In genomic region chr9:71710856-71711255, GRCh38 we compare ENCODE assay signal across 18 cellular contexts. TPM values are rescaled to one million over a fixed set of nuclear protein-coding genes. Genes with fewer than 3 reads are reported as not detected.
DNase-seq lines count a peak whose midpoint lies in the region; ATAC-seq and TF ChIP-seq lines count a peak whose summit lies in the region.
"Had no signal": no experiment of that assay in that cellular context is flagged by ENCODE, and none has a peak within 500 bp of the region (broad histone marks: within the 10 kb centered on the region; RNA-seq: fewer than 3 reads in every experiment).

No MANE protein-coding gene starts in this region.

- H3K27ac Mint-ChIP-seq in stimulated activated naive CD8-positive, alpha-beta T cell treated with anti-CD3 and anti-CD28 coated beads, Interleukin-15, amount 100 ng/mL, for 72 hours = peak overlapping the region in 1 of 2 donors; percentile 76
- peak overlapping the region; percentile 75 for H3K27ac Mint-ChIP-seq in activated T-helper 1 cell treated with anti-CD3 and anti-CD28 coated beads, Interleukin-12 subunit alpha, Interleukin-12 subunit beta, Interleukin-2, Interleukin-4 antibody, amounts not matched to agents 30 ng/mL and 10 ng/mL and 1 ng/mL, durations not matched to agents 14 hours and 24 hours and 36 hours
- no peak overlapping the region for H3K27ac Mint-ChIP-seq in CD8-positive, alpha-beta T cell

- peak; percentile 42 for ATAC-seq in stimulated activated naive CD8-positive, alpha-beta T cell treated with anti-CD3 and anti-CD28 coated beads, Interleukin-15, Interleukin-2, amounts not matched to agents 100 U/mL and 50 U/mL, for 24 hours
- no peak for ATAC-seq in stimulated activated naive CD8-positive, alpha-beta T cell treated with anti-CD3 and anti-CD28 coated beads, Interleukin-15, amount 100 ng/mL, for 72 hours
- ATAC-seq in foreskin keratinocyte (peak; percentile 58), GM21528 (IDR thresholded peaks at IDR 0.05; ENCODE audit: low FRiP score, unreplicated experiment) (no peak)
- no peak for ATAC-seq in CD8-positive, alpha-beta T cell
- ATAC-seq: GM12878, Right ventricle myocardium inferior had no signal

- H3K4me1 ChIP-seq in foreskin keratinocyte = peaks cover 11% of the 10 kb centered on the region
- no peaks in the 10 kb centered on the region for H3K4me1 ChIP-seq in CD8-positive, alpha-beta T cell (ENCODE audit: insufficient read depth, low read length)
- H3K4me1 ChIP-seq: BLaER1 had no signal

- no peak for DNase-seq in stimulated activated naive CD8-positive, alpha-beta T cell treated with anti-CD3 and anti-CD28 coated beads, Interleukin-15, Interleukin-2, amounts not matched to agents 100 U/mL and 50 U/mL, for 24 hours
- DNase-seq in stimulated activated naive CD8-positive, alpha-beta T cell treated with anti-CD3 and anti-CD28 coated beads, Interleukin-15, amount 100 ng/mL, for 72 hours = no peak
- DNase-seq in activated T-helper 1 cell treated with anti-CD3 and anti-CD28 coated beads, Interleukin-12 subunit alpha, Interleukin-12 subunit beta, Interleukin-2, Interleukin-4 antibody, amounts not matched to agents 30 ng/mL and 10 ng/mL and 1 ng/mL, durations not matched to agents 14 hours and 24 hours and 36 hours (ENCODE audit: low spot score) = no peak
- DNase-seq in foreskin keratinocyte (peak in 1 of 2 donors; percentile 70), posterior cingulate gyrus (no peak)
- DNase-seq in CD8-positive, alpha-beta T cell = no peak
- DNase-seq: CD4-positive, alpha-beta memory T cell; DND-41; H7; Karpas-422; NCI-H187; NCI-H446 treated with DMSO at 0.1 percent for 48 hours; NCI-H526 treated with DMSO at 0.1 percent for 48 hours; OCI-M1 had no signal

- no peak for TF ChIP-seq CTCF in foreskin keratinocyte (conservative IDR thresholded peaks at IDR 0.05)
- TF ChIP-seq CTCF in CD8-positive, alpha-beta T cell (IDR thresholded peaks at IDR 0.05) = no peak

- POLR2A ChIA-PET in CD8-positive, alpha-beta T cell (lab: Charles Lee) = no interaction called here

- intact Hi-C loops in activated T-helper 1 cell treated with anti-CD3 and anti-CD28 coated beads, Interleukin-12 subunit alpha, Interleukin-12 subunit beta, Interleukin-2, Interleukin-4 antibody, amounts not matched to agents 30 ng/mL and 10 ng/mL and 1 ng/mL, durations not matched to agents 14 hours and 24 hours and 36 hours (cut with micrococcal nuclease) = loop anchor here (1.0 kb wide), 1 partner anchor 10 kb away; no protein-coding TSS in a partner anchor
- intact Hi-C loops in CD8-positive, alpha-beta T cell (cut with DNase I, micrococcal nuclease) = no loop called here
- intact Hi-C loops in posterior cingulate gyrus (cut with DNase I) = no loop called here

- no peak overlapping the region for H3K4me3 ChIP-seq in CD8-positive, alpha-beta T cell (ENCODE audit: low read depth, low read length)
- H3K4me3 ChIP-seq: BLaER1, GM12878 had no signal

- no peaks in the 10 kb centered on the region for H3K9me3 Mint-ChIP-seq in stimulated activated naive CD8-positive, alpha-beta T cell treated with anti-CD3 and anti-CD28 coated beads, Interleukin-15, amount 100 ng/mL, for 72 hours
- no peaks in the 10 kb centered on the region for H3K9me3 Mint-ChIP-seq in activated T-helper 1 cell treated with anti-CD3 and anti-CD28 coated beads, Interleukin-12 subunit alpha, Interleukin-12 subunit beta, Interleukin-2, Interleukin-4 antibody, amounts not matched to agents 30 ng/mL and 10 ng/mL and 1 ng/mL, durations not matched to agents 14 hours and 24 hours and 36 hours
- H3K9me3 Mint-ChIP-seq in CD8-positive, alpha-beta T cell = no peaks in the 10 kb centered on the region
- H3K9me3 Mint-ChIP-seq: CD4-positive, alpha-beta memory T cell had no signal

- H3K36me3 Mint-ChIP-seq in activated T-helper 1 cell treated with anti-CD3 and anti-CD28 coated beads, Interleukin-12 subunit alpha, Interleukin-12 subunit beta, Interleukin-2, Interleukin-4 antibody, amounts not matched to agents 30 ng/mL and 10 ng/mL and 1 ng/mL, durations not matched to agents 14 hours and 24 hours and 36 hours (ENCODE audit: low read depth) = peaks cover 47% of the 10 kb centered on the region
- H3K36me3 Mint-ChIP-seq in CD8-positive, alpha-beta T cell = peaks cover 74% of the 10 kb centered on the region

- no peaks in the 10 kb centered on the region for H3K27me3 Mint-ChIP-seq in stimulated activated naive CD8-positive, alpha-beta T cell treated with anti-CD3 and anti-CD28 coated beads, Interleukin-15, amount 100 ng/mL, for 72 hours
- no peaks in the 10 kb centered on the region for H3K27me3 Mint-ChIP-seq in activated T-helper 1 cell treated with anti-CD3 and anti-CD28 coated beads, Interleukin-12 subunit alpha, Interleukin-12 subunit beta, Interleukin-2, Interleukin-4 antibody, amounts not matched to agents 30 ng/mL and 10 ng/mL and 1 ng/mL, durations not matched to agents 14 hours and 24 hours and 36 hours (ENCODE audit: insufficient read depth)
- H3K27me3 Mint-ChIP-seq in CD8-positive, alpha-beta T cell (ENCODE audit: low read depth) = no peaks in the 10 kb centered on the region
- H3K27me3 Mint-ChIP-seq: CD4-positive, alpha-beta memory T cell had no signal

- peaks cover 52% of the 10 kb centered on the region for H3K36me3 ChIP-seq in CD8-positive, alpha-beta T cell (ENCODE audit: insufficient read depth, low read length)

- H3K4me1 Mint-ChIP-seq in stimulated activated naive CD8-positive, alpha-beta T cell treated with anti-CD3 and anti-CD28 coated beads, Interleukin-15, amount 100 ng/mL, for 72 hours = peaks cover 27% of the 10 kb centered on the region
- H3K4me1 Mint-ChIP-seq in activated T-helper 1 cell treated with anti-CD3 and anti-CD28 coated beads, Interleukin-12 subunit alpha, Interleukin-12 subunit beta, Interleukin-2, Interleukin-4 antibody, amounts not matched to agents 30 ng/mL and 10 ng/mL and 1 ng/mL, durations not matched to agents 14 hours and 24 hours and 36 hours (ENCODE audit: low read depth) = peaks cover 16% of the 10 kb centered on the region
- peaks cover 4% of the 10 kb centered on the region for H3K4me1 Mint-ChIP-seq in CD8-positive, alpha-beta T cell (ENCODE audit: low read depth)

- no peaks in the 10 kb centered on the region for H3K9me3 ChIP-seq in CD8-positive, alpha-beta T cell (ENCODE audit: low read length)
- H3K9me3 ChIP-seq: BLaER1 had no signal

- H3K4me3 Mint-ChIP-seq in stimulated activated naive CD8-positive, alpha-beta T cell treated with anti-CD3 and anti-CD28 coated beads, Interleukin-15, amount 100 ng/mL, for 72 hours = no peak overlapping the region
- H3K4me3 Mint-ChIP-seq in activated T-helper 1 cell treated with anti-CD3 and anti-CD28 coated beads, Interleukin-12 subunit alpha, Interleukin-12 subunit beta, Interleukin-2, Interleukin-4 antibody, amounts not matched to agents 30 ng/mL and 10 ng/mL and 1 ng/mL, durations not matched to agents 14 hours and 24 hours and 36 hours = no peak overlapping the region
- no peak overlapping the region for H3K4me3 Mint-ChIP-seq in CD8-positive, alpha-beta T cell
- H3K4me3 Mint-ChIP-seq: CD4-positive, alpha-beta memory T cell had no signal

- H3K27me3 ChIP-seq in foreskin keratinocyte = no peaks in the 10 kb centered on the region
- no peaks in the 10 kb centered on the region for H3K27me3 ChIP-seq in CD8-positive, alpha-beta T cell (ENCODE audit: insufficient read depth, low read length)
- H3K27me3 ChIP-seq: BLaER1 had no signal

- H3K27ac ChIP-seq in foreskin keratinocyte = peak overlapping the region; percentile 48
- no peak overlapping the region for H3K27ac ChIP-seq in CD8-positive, alpha-beta T cell (ENCODE audit: low read depth, low read length)
- H3K27ac ChIP-seq: BLaER1 had no signal

- CTCF ChIA-PET in CD8-positive, alpha-beta T cell (lab: Charles Lee) = no interaction called here

RNA-seq across cellular contexts. Expression of gene CEMIP2, which starts 57.5 kb away (rescaled TPM):
- 70.0 and 79.1 TPM in 2 replicates for total RNA-seq in activated T-helper 1 cell treated with anti-CD3 and anti-CD28 coated beads, Interleukin-12 subunit alpha, Interleukin-12 subunit beta, Interleukin-2, Interleukin-4 antibody, amounts not matched to agents 30 ng/mL and 10 ng/mL and 1 ng/mL, durations not matched to agents 14 hours and 24 hours and 36 hours
- 43.3 and 52.0 TPM in 2 replicates for total RNA-seq in foreskin keratinocyte
- 14.7 and 17.4 TPM in 2 replicates for polyA plus RNA-seq in foreskin keratinocyte
- 100 to 1,000 TPM; 286 to 313 TPM for total RNA-seq in CD8-positive, alpha-beta T cell

Comparison
In these comparisons a context has a peak if more than half of its experiments do, and no peak if none do; other contexts are left out.
1. ATAC-seq: peak in stimulated activated naive CD8-positive, alpha-beta T cell treated with anti-CD3 and anti-CD28 coated beads, Interleukin-15, Interleukin-2, amounts not matched to agents 100 U/mL and 50 U/mL, for 24 hours (single experiment) and foreskin keratinocyte (single experiment); none in stimulated activated naive CD8-positive, alpha-beta T cell treated with anti-CD3 and anti-CD28 coated beads, Interleukin-15, amount 100 ng/mL, for 72 hours (single experiment), CD8-positive, alpha-beta T cell (single experiment) and GM21528 (single experiment).